Comparison of ENCODE assay signal across 8 cellular contexts in the genomic region with DNA sequence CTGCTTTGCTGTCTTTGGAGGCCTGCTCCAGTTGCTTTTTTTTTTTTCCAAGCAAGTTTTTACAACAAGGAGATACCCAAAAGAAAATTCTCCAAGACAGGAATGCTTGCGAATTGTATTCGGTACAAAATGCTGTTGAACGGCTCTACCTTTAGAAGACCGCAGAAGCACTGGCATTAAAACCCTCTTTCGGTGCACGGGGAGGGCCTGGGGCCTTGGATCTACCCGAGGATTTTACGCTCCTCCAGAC. TPM values are rescaled to one million over a fixed set of nuclear protein-coding genes. Genes with fewer than 3 reads are reported as not detected.
A peak's percentile ranks its signal among the peaks of the same experiment; 100 is the strongest.
DNase-seq lines count a peak whose midpoint lies in the region; ATAC-seq and TF ChIP-seq lines count a peak whose summit lies in the region.

No MANE protein-coding gene starts in this region.

- H3K36me3 ChIP-seq in BLaER1 treated with 17β-estradiol and CSF1 and Interleukin-3, amounts not matched to agents 10 nM and 100 nM, result peaks cover 7 to 19% (median 9%) of the 10 kb centered on the region in 11 experiments; a peak in 18 of 22 replicates
- H3K36me3 ChIP-seq in MG63, result peaks cover 18% of the 10 kb centered on the region

- peak overlapping the region; percentile 84 to 99 (median 98) for H3K4me3 ChIP-seq in BLaER1 treated with 17β-estradiol and CSF1 and Interleukin-3, amounts not matched to agents 10 nM and 100 nM
- peak overlapping the region; percentile 89 for H3K4me3 ChIP-seq in MG63

- peaks cover 7 to 42% (median 26%) of the 10 kb centered on the region in 11 experiments; a peak in 19 of 22 replicates for H4K20me1 ChIP-seq in BLaER1 treated with 17β-estradiol and CSF1 and Interleukin-3, amounts not matched to agents 10 nM and 100 nM

- H3K27ac Mint-ChIP-seq in natural killer cell treated with Interleukin-12 subunit alpha and Interleukin-12 subunit beta and Interleukin-15 and Interleukin-18, amount 100 ng/mL, for 72 hours, result peak overlapping the region; percentile 71 to 90

- H3K4me2 ChIP-seq in BLaER1 treated with 17β-estradiol and CSF1 and Interleukin-3, amounts not matched to agents 10 nM and 100 nM, result peak overlapping the region; percentile 90 to 99 (median 96)

- H3K36me3 Mint-ChIP-seq in natural killer cell treated with Interleukin-12 subunit alpha and Interleukin-12 subunit beta and Interleukin-15 and Interleukin-18, amount 100 ng/mL, for 72 hours, result peaks cover 9% of the 10 kb centered on the region

- ATAC-seq in natural killer cell treated with Interleukin-12 subunit alpha and Interleukin-12 subunit beta and Interleukin-15 and Interleukin-18, amount 100 ng/mL, for 72 hours, result no peak
- no peak for ATAC-seq in GM18519 (IDR thresholded peaks at IDR 0.05; ENCODE audit: low FRiP score, unreplicated experiment)

- peak overlapping the region; percentile 88 for H3K4me3 Mint-ChIP-seq in natural killer cell treated with Interleukin-12 subunit alpha and Interleukin-12 subunit beta and Interleukin-15 and Interleukin-18, amount 100 ng/mL, for 72 hours

- H3K4me1 Mint-ChIP-seq in natural killer cell treated with Interleukin-12 subunit alpha and Interleukin-12 subunit beta and Interleukin-15 and Interleukin-18, amount 100 ng/mL, for 72 hours (ENCODE audit: low read depth in 2 of 2), result peaks cover 45 to 49% of the 10 kb centered on the region in 2 donors

- no peak for DNase-seq in MG63
- peak; percentile 8 for DNase-seq in dermis blood vessel endothelial cell
- no peak for DNase-seq in natural killer cell treated with Interleukin-12 subunit alpha and Interleukin-12 subunit beta and Interleukin-15 and Interleukin-18, amount 100 ng/mL, for 72 hours (ENCODE audit: low spot score)
- DNase-seq in GM13977 (ENCODE audit: low spot score), result no peak
- no peak for DNase-seq in NCI-H1930 (lab: John Stamatoyannopoulos, UW)
- no peak for DNase-seq in DMS 273 treated with DMSO at 0.1 percent for 48 hours (lab: John Stamatoyannopoulos, UW)

- in situ Hi-C loops in GM13977 (cut with MboI; ENCODE audit: low pct_unique_long_range_greater_than_20kb, low sequenced_read_pairs, unreplicated experiment), result no loop called here

- H3K27me3 ChIP-seq in BLaER1 treated with 17β-estradiol and CSF1 and Interleukin-3, amounts not matched to agents 10 nM and 100 nM, result peaks cover 0 to 11% (median 4%) of the 10 kb centered on the region in 11 experiments; a peak in 8 of 22 replicates
- H3K27me3 ChIP-seq in MG63, result no peaks in the 10 kb centered on the region

- peak overlapping the region in 6 of 11 experiments; percentile 90 to 97 (median 96); a peak in 10 of 22 replicates for H3K27ac ChIP-seq in BLaER1 treated with 17β-estradiol and CSF1 and Interleukin-3, amounts not matched to agents 10 nM and 100 nM

- no peaks in the 10 kb centered on the region for H3K9me3 Mint-ChIP-seq in natural killer cell treated with Interleukin-12 subunit alpha and Interleukin-12 subunit beta and Interleukin-15 and Interleukin-18, amount 100 ng/mL, for 72 hours

- no peak for TF ChIP-seq CTCF in GM13977 (IDR thresholded peaks at IDR 0.05; ENCODE audit: extremely low read depth, insufficient read depth, missing control alignments)

- no peaks in the 10 kb centered on the region for H3K27me3 Mint-ChIP-seq in natural killer cell treated with Interleukin-12 subunit alpha and Interleukin-12 subunit beta and Interleukin-15 and Interleukin-18, amount 100 ng/mL, for 72 hours

- peaks cover 32 to 46% (median 37%) of the 10 kb centered on the region in 10 experiments for H3K4me1 ChIP-seq in BLaER1 treated with 17β-estradiol and CSF1 and Interleukin-3, amounts not matched to agents 10 nM and 100 nM

- H3K9me3 ChIP-seq in BLaER1 treated with 17β-estradiol and CSF1 and Interleukin-3, amounts not matched to agents 10 nM and 100 nM (replicated peaks in 1 of 11), result no peaks in the 10 kb centered on the region
- H3K9me3 ChIP-seq in MG63, result no peaks in the 10 kb centered on the region

- H3K9ac ChIP-seq in BLaER1 treated with 17β-estradiol and CSF1 and Interleukin-3, amounts not matched to agents 10 nM and 100 nM, result peak overlapping the region; percentile 92 to 99 (median 95); a peak in 21 of 22 replicates

RNA-seq across cellular contexts. Expression of a gene that starts 1.3 kb away (rescaled TPM):
- 13.0 and 32.3 TPM in 2 replicates for total RNA-seq in MG63 (2014; rRNA removed; shearing (Covaris generic); ENCODE audit: low replicate concordance)
- 73.9 and 79.2 TPM in 2 replicates for total RNA-seq in dermis blood vessel endothelial cell
- 100 to 1,000 TPM; 106 to 110 TPM for total RNA-seq in natural killer cell treated with Interleukin-12 subunit alpha and Interleukin-12 subunit beta and Interleukin-15 and Interleukin-18, amount 100 ng/mL, for 72 hours
